8 cellular contexts compared by ENCODE assay signal in genomic region chr5:179858586-179859427, GRCh38. TPM values are rescaled to one million over a fixed set of nuclear protein-coding genes. Genes with fewer than 3 reads are reported as not detected.
DNase-seq lines count a peak whose midpoint lies in the region; ATAC-seq, FAIRE-seq and TF ChIP-seq lines count a peak whose summit lies in the region.

Gene MRNIP, minus strand, starts transcription at chr5:179858817. Its CDS starts 21 bp downstream, at chr5:179858796.

- no peaks in the 10 kb centered on the region for H3K9me1 ChIP-seq in keratinocyte (ENCODE audit: control insufficient read depth, extremely low read depth, insufficient read depth, low read length)

- H3K9ac ChIP-seq in keratinocyte (ENCODE audit: control insufficient read depth, extremely low read depth, insufficient read depth, low read length) = peak within 1 kb of the TSS; percentile 88

- H3K27ac ChIP-seq in keratinocyte (ENCODE audit: control insufficient read depth, insufficient read depth, low read length) = peak within 1 kb of the TSS; percentile 66

- no peak for FAIRE-seq in keratinocyte (lab: Jason Lieb, UNC)

- ATAC-seq in GM18909 (IDR thresholded peaks at IDR 0.05; ENCODE audit: poor library complexity, unreplicated experiment) (peak; percentile 96), HG03175 (IDR thresholded peaks at IDR 0.05; ENCODE audit: unreplicated experiment) (peak; percentile 96)

- H4K20me1 ChIP-seq in keratinocyte (ENCODE audit: control insufficient read depth, extremely low read depth, insufficient read depth, low read length) = no peaks in the 10 kb centered on the region

- TF ChIP-seq CTCF in AG09309 (IDR thresholded peaks at IDR 0.05; ENCODE audit: control insufficient read depth, insufficient read depth, low read depth, low read length, missing control alignments) (no peak), keratinocyte (optimal IDR thresholded peaks at IDR 0.05 in 1 of 3, IDR thresholded peaks at IDR 0.05 in 1 of 3, conservative IDR thresholded peaks at IDR 0.05 in 1 of 3; ENCODE audit: extremely low read depth in 1 of 3, insufficient read depth in 2 of 3, low read length in 3 of 3) (no peak)

- peak; percentile 60 for DNase-seq in AG09309 (ENCODE audit: low read depth)
- peak; percentile 91 for DNase-seq in NCI-H345 treated with DMSO at 0.1 percent for 48 hours (lab: John Stamatoyannopoulos, UW; ENCODE audit: unreplicated experiment)
- peak; percentile 94 for DNase-seq in activated CD4-positive, CD25-positive, alpha-beta regulatory T cell treated with anti-CD3 and anti-CD28 coated beads, Interleukin-2, amount 50 U/mL, for 72 hours
- DNase-seq in cerebellar nuclear complex (lab: John Stamatoyannopoulos, UW) = peak; percentile 73 to 94
- peak; percentile 41 for DNase-seq in keratinocyte (ENCODE audit: low read depth, low spot score)
- peak; percentile 74 to 88 for DNase-seq in stimulated activated CD4-positive, alpha-beta T cell treated with anti-CD3 and anti-CD28 coated beads, Interleukin-15, amount 100 ng/mL, for 1 hour (ENCODE audit: low read depth in 1 of 2, low spot score in 1 of 2)

- H3K4me3 ChIP-seq in AG09309 (ENCODE audit: control insufficient read depth, low read depth, low read length) (peak within 1 kb of the TSS; percentile 100), keratinocyte (ENCODE audit: control insufficient read depth in 2 of 3, extremely low read depth in 1 of 3, insufficient read depth in 2 of 3, low read depth in 1 of 3, low read length in 3 of 3) (peak within 1 kb of the TSS; percentile 78 to 96 (median 82))

- H3K36me3 ChIP-seq in keratinocyte (ENCODE audit: control insufficient read depth in 2 of 2, extremely low read depth in 1 of 2, insufficient read depth in 2 of 2, low read length in 2 of 2) = peaks cover 13% of the 10 kb centered on the region in 2 experiments

- peak within 1 kb of the TSS; percentile 96 for H2AFZ ChIP-seq in keratinocyte (ENCODE audit: control insufficient read depth, low read length)

- peak within 1 kb of the TSS; percentile 89 for H3K4me2 ChIP-seq in keratinocyte (ENCODE audit: control insufficient read depth, extremely low read depth, insufficient read depth, low read depth, low read length)

- no peaks in the 10 kb centered on the region for H3K9me3 ChIP-seq in keratinocyte (ENCODE audit: control insufficient read depth, low read depth, low read length)

- dilution Hi-C loops in keratinocyte (cut with MboI; ENCODE audit: extremely low pct_ligation_motif_present, low sequenced_read_pairs) = no loop called here

- H3K79me2 ChIP-seq in keratinocyte (ENCODE audit: control insufficient read depth, insufficient read depth, low read length) = peaks cover 11% of the 10 kb centered on the region

- H3K27me3 ChIP-seq in keratinocyte (ENCODE audit: control insufficient read depth, extremely low read depth, insufficient read depth, low read length) = no peaks in the 10 kb centered on the region

- peaks cover 6% of the 10 kb centered on the region for H3K4me1 ChIP-seq in keratinocyte (ENCODE audit: control insufficient read depth, extremely low read depth, insufficient read depth, low read length)

RNA-seq across cellular contexts. Expression of gene MRNIP, which starts in this region (rescaled TPM):
- polyA plus RNA-seq in keratinocyte = 12.3 to 19.9 TPM (median 14.9 TPM) in 3 replicates
- 10.0 TPM for polyA plus RNA-seq in keratinocyte (2011; ENCODE audit: low read depth)
- 5.1 and 5.7 TPM in 2 replicates for polyA plus RNA-seq in keratinocyte (2011; cell fraction: cytosol; rRNA removed)
- polyA plus RNA-seq in keratinocyte (2011; cell fraction: nucleus; rRNA removed) = 97.9 and 116 TPM in 2 replicates
- polyA plus RNA-seq in keratinocyte (2012; ENCODE audit: low replicate concordance) = 10.0 and 27.9 TPM in 2 replicates
- 7.6 to 12.9 TPM (median 12.3 TPM) in 3 replicates for polyA minus RNA-seq in keratinocyte
- polyA minus RNA-seq in keratinocyte (2011; cell fraction: cytosol; rRNA and poly(A)+ RNA removed) = 3.3 TPM
- polyA minus RNA-seq in keratinocyte (2011; cell fraction: nucleus; rRNA and poly(A)+ RNA removed) = 9.5 and 21.6 TPM in 2 replicates

Comparison
In these comparisons a context has a peak if more than half of its experiments do, and no peak if none do; other contexts are left out.
1. Peak in every context shown above with its lines: DNase-seq, ATAC-seq, H3K4me3 ChIP-seq and H3K27ac ChIP-seq.
2. DNase-seq: peak in every context shown above with its lines; median percentile 94 in activated CD4-positive, CD25-positive, alpha-beta regulatory T cell treated with anti-CD3 and anti-CD28 coated beads, Interleukin-2, amount 50 U/mL, for 72 hours; 91 in NCI-H345 treated with DMSO at 0.1 percent for 48 hours; 84 in cerebellar nuclear complex; 81 in stimulated activated CD4-positive, alpha-beta T cell treated with anti-CD3 and anti-CD28 coated beads, Interleukin-15, amount 100 ng/mL, for 1 hour; 60 in AG09309; 41 in keratinocyte.